20 cellular contexts compared by ENCODE assay signal in the genomic region with DNA sequence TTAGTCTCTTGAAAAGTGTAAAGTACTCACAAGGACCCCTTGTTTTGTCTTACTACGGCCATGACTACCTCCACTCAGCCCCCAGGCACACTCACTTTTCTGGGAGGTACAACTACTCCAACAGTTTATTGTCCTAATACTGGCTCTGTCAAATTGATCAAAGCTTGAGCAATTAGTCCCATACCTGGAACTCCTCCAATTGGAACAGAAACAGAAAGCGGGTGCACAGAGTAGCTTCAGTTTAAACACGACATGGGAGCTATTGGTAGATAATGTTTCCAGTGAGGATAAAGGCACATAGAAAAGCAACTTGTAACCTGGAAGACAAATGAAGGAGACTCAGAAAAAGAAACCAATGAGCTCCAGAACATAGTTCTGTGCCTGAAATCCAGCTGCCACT. TPM values are rescaled to one million over a fixed set of nuclear protein-coding genes. Genes with fewer than 3 reads are reported as not detected.
"Had no signal": no experiment of that assay in that cellular context is flagged by ENCODE, and none has a peak within 500 bp of the region (broad histone marks: within the 10 kb centered on the region; RNA-seq: fewer than 3 reads in every experiment).

No MANE protein-coding gene starts in this region.

- H3K4me3 ChIP-seq: K562, PC-9, Peyer's patch, SJCRH30 had no signal

- H3K27ac ChIP-seq: KMS-11, PC-9, Peyer's patch, SJCRH30 had no signal

- H3K4me1 Mint-ChIP-seq: IgD-negative memory B cell had no signal

- DNase-seq: Kasumi-1, MM.1S, NCI-H1092 treated with DMSO at 0.1 percent for 48 hours, NCI-H1436, NCI-H187, NCI-H2029, NCI-H2081 treated with DMSO at 0.1 percent for 48 hours, NCI-H2227 treated with DMSO at 0.1 percent for 48 hours, NCI-H526, NCI-H748 treated with DMSO at 0.1 percent for 48 hours, OCI-M1, PC-9, Peyer's patch, SHP77 treated with DMSO at 0.1 percent for 48 hours, SJCRH30 had no signal

- H3K27ac Mint-ChIP-seq: IgD-negative memory B cell had no signal

- H3K4me3 Mint-ChIP-seq: IgD-negative memory B cell had no signal

- H3K36me3 Mint-ChIP-seq: IgD-negative memory B cell had no signal

- H3K27me3 Mint-ChIP-seq: IgD-negative memory B cell had no signal

- H3K36me3 ChIP-seq: Peyer's patch, SJCRH30 had no signal

- H3K9me3 Mint-ChIP-seq: IgD-negative memory B cell had no signal

- ATAC-seq: K562, Right ventricle myocardium inferior, SK-N-SH treated with all-trans-retinoic acid at 6 μM for 48 hours had no signal

- H3K4me1 ChIP-seq: Peyer's patch, SJCRH30 had no signal

- H3K9me3 ChIP-seq: Peyer's patch, SJCRH30 had no signal

- H3K27me3 ChIP-seq: Peyer's patch, SJCRH30 had no signal

RNA-seq across cellular contexts. Expression of a gene that starts 7.7 kb away (rescaled TPM):
- total RNA-seq: K562, Right ventricle myocardium inferior had no signal
